In the genomic region with DNA sequence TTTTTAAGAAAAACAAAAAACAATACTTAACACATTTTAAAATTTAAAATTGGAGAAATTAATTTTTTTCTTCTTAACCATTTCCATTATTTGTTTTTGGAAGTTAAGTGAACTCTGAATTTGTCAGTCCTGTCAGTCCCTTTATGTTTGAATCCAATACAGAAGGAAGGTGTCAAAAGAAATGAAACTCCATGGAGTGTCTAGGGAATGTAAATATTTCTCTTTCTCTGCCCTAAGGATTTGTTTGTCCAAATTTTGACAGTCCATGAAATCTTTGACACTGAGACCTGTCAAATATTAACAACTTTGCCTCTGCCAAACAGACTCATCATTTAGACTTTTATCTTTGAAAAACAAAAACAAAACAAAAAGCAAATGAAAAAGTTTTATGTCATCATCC, we compare ENCODE assay signal across 32 cellular contexts.
DNase-seq lines count a peak whose midpoint lies in the region; ATAC-seq, FAIRE-seq and TF ChIP-seq lines count a peak whose summit lies in the region.
"Had no signal": no experiment of that assay in that cellular context is flagged by ENCODE, and none has a peak within 500 bp of the region (broad histone marks: within the 10 kb centered on the region; RNA-seq: fewer than 3 reads in every experiment).

No MANE protein-coding gene starts in this region.

- DNase-seq in HepG2 (ENCODE audit: low spot score) (no peak), right lobe of liver (no peak), kidney (no peak), GM19239 (ENCODE audit: insufficient read length, low spot score) (no peak)
- DNase-seq: 8988T; ACHN; AML-193; BE2C; C1 segment of cervical spinal cord; Caco-2; Calu3; CD4-positive, alpha-beta memory T cell; CD4-positive, alpha-beta T cell; CD4-positive, CD25-positive, alpha-beta regulatory T cell; CD8-positive, alpha-beta memory T cell; CD8-positive, alpha-beta T cell; COR-L47; DMS 273 treated with DMSO at 0.1 percent for 48 hours; DMS153; DMS53; DMS79; DMS79 treated with DMSO at 0.1 percent for 48 hours; DND-41; EL had no signal

- H3K27ac ChIP-seq in HepG2 (ENCODE audit: extremely low read length, insufficient read depth, low read length) (no peak overlapping the region), right lobe of liver (no peak overlapping the region), kidney (ENCODE audit: low read depth in 2 of 2, low read length in 2 of 2) (no peak overlapping the region)
- H3K27ac ChIP-seq: 22Rv1; A549; BLaER1; BLaER1 treated with 17β-estradiol and CSF1 and Interleukin-3, amounts not matched to agents 10 nM and 100 nM; C4-2B had no signal

- TF ChIP-seq EP300 in HepG2 (IDR thresholded peaks at IDR 0.05; ENCODE audit: low read depth in 2 of 2, low read length in 2 of 2): no peak
- TF ChIP-seq EP300 in HepG2 (CRISPR knock-in tag; IDR thresholded peaks at IDR 0.05; ENCODE audit: borderline replicate concordance): no peak

- no peak for TF ChIP-seq RAD21 in HepG2 (CRISPR knock-in tag; IDR thresholded peaks at IDR 0.05)

- no peak overlapping the region for H2AFZ ChIP-seq in HepG2 (ENCODE audit: low read length)

- FAIRE-seq in HepG2 (lab: Jason Lieb, UNC) (no peak), G401.6 (lab: Jason Lieb, UNC) (peak; percentile 59), kidney (lab: Jason Lieb, UNC) (peak; percentile 86), GM19239 (lab: Jason Lieb, UNC) (no peak)
- FAIRE-seq: A549, D721Med had no signal

- H3K9ac ChIP-seq in HepG2 (ENCODE audit: insufficient read depth, low read depth, low read length): no peak overlapping the region
- no peak overlapping the region for H3K9ac ChIP-seq in kidney (ENCODE audit: low read length in 2 of 2)
- H3K9ac ChIP-seq: BLaER1; BLaER1 treated with 17β-estradiol and CSF1 and Interleukin-3, amounts not matched to agents 10 nM and 100 nM had no signal

- H4K20me1 ChIP-seq in HepG2 (ENCODE audit: insufficient read depth, low read length): no peaks in the 10 kb centered on the region
- H4K20me1 ChIP-seq: BLaER1; BLaER1 treated with 17β-estradiol and CSF1 and Interleukin-3, amounts not matched to agents 10 nM and 100 nM had no signal

- POLR2A ChIA-PET in HepG2 (lab: Yijun Ruan, JAX): no interaction called here

- no peaks in the 10 kb centered on the region for H3K4me1 ChIP-seq in HepG2 (ENCODE audit: insufficient read depth, low read length)
- no peaks in the 10 kb centered on the region for H3K4me1 ChIP-seq in right lobe of liver
- no peaks in the 10 kb centered on the region for H3K4me1 ChIP-seq in kidney (ENCODE audit: control insufficient read depth in 1 of 2, insufficient read depth in 1 of 2, low read depth in 1 of 2, low read length in 2 of 2)
- H3K4me1 ChIP-seq: A549; BE2C; BLaER1; BLaER1 treated with 17β-estradiol and CSF1 and Interleukin-3, amounts not matched to agents 10 nM and 100 nM; Caco-2 had no signal

- no TSS peak for BruUV-seq in HepG2 (replicated peaks; lab: Mats Ljungman, UMichigan)

- TF ChIP-seq CTCF in HepG2 (CRISPR knock-in tag; IDR thresholded peaks at IDR 0.05): no peak
- no peak for TF ChIP-seq CTCF in right lobe of liver (IDR thresholded peaks at IDR 0.05)
- TF ChIP-seq CTCF in kidney (IDR thresholded peaks at IDR 0.05; ENCODE audit: borderline replicate concordance, extremely low read depth, insufficient read depth): no peak

- H3K4me3 ChIP-seq in HepG2 (replicated peaks in 1 of 3; ENCODE audit: insufficient read depth in 1 of 3, low read depth in 2 of 3, low read length in 3 of 3) (no peak overlapping the region), right lobe of liver (no peak overlapping the region), kidney (ENCODE audit: low read length in 2 of 2) (no peak overlapping the region)
- H3K4me3 ChIP-seq: A549; BLaER1; BLaER1 treated with 17β-estradiol and CSF1 and Interleukin-3, amounts not matched to agents 10 nM and 100 nM had no signal

- no peaks in the 10 kb centered on the region for H3K79me2 ChIP-seq in HepG2 (ENCODE audit: insufficient read depth, low read length)

- intact Hi-C loops in HepG2 (cut with micrococcal nuclease; ENCODE audit: unreplicated experiment) (no loop called here), right lobe of liver (cut with DNase I) (no loop called here), kidney (cut with DNase I) (no loop called here)

- ATAC-seq in HepG2 (peak; percentile 55; the same call in 1 of the 3 replicates), right lobe of liver (no peak), HG02588 (IDR thresholded peaks at IDR 0.05; ENCODE audit: unreplicated experiment) (no peak)
- ATAC-seq: A549; CD8-positive, alpha-beta T cell had no signal

- in situ Hi-C loops in HepG2 (cut with HindIII; ENCODE audit: extremely low pct_ligation_motif_present, low pct_unique_long_range_greater_than_20kb): no loop called here

- H3K9me3 ChIP-seq in HepG2 (ENCODE audit: low read length): no peaks in the 10 kb centered on the region
- H3K9me3 ChIP-seq in right lobe of liver: no peaks in the 10 kb centered on the region
- H3K9me3 ChIP-seq in kidney (ENCODE audit: control insufficient read depth in 1 of 2, low read length in 2 of 2): no peaks in the 10 kb centered on the region
- H3K9me3 ChIP-seq: A549; BE2C; BLaER1; BLaER1 treated with 17β-estradiol and CSF1 and Interleukin-3, amounts not matched to agents 10 nM and 100 nM; Caco-2 had no signal

- CTCF ChIA-PET in HepG2 (lab: Yijun Ruan, JAX; ENCODE audit: low intra/inter-chr PET ratio, low total read pairs): no interaction called here

- H3K36me3 ChIP-seq in HepG2 (replicated peaks in 1 of 2; ENCODE audit: control insufficient read depth in 1 of 2, insufficient read depth in 2 of 2, low read length in 2 of 2): no peaks in the 10 kb centered on the region
- H3K36me3 ChIP-seq in right lobe of liver: no peaks in the 10 kb centered on the region
- H3K36me3 ChIP-seq in kidney (ENCODE audit: control insufficient read depth in 1 of 2, insufficient read depth in 2 of 2, low read length in 2 of 2): no peaks in the 10 kb centered on the region
- H3K36me3 ChIP-seq: BE2C; BLaER1; BLaER1 treated with 17β-estradiol and CSF1 and Interleukin-3, amounts not matched to agents 10 nM and 100 nM had no signal

- TF ChIP-seq POLR2A in HepG2 (IDR thresholded peaks at IDR 0.05; ENCODE audit: insufficient read depth in 1 of 2, low read depth in 2 of 2, low read length in 2 of 2) (no peak), right lobe of liver (IDR thresholded peaks at IDR 0.05) (no peak)

- H3K27me3 ChIP-seq in HepG2 (ENCODE audit: control insufficient read depth in 1 of 2, insufficient read depth in 2 of 2, low read length in 2 of 2) (no peaks in the 10 kb centered on the region), right lobe of liver (no peaks in the 10 kb centered on the region)
- H3K27me3 ChIP-seq: BE2C; BLaER1; BLaER1 treated with 17β-estradiol and CSF1 and Interleukin-3, amounts not matched to agents 10 nM and 100 nM had no signal

- H3K4me2 ChIP-seq in HepG2 (ENCODE audit: low read depth, low read length): no peak overlapping the region
- H3K4me2 ChIP-seq: A549; BLaER1; BLaER1 treated with 17β-estradiol and CSF1 and Interleukin-3, amounts not matched to agents 10 nM and 100 nM had no signal

TF ChIP-seq in HepG2, 621 proteins besides CTCF, POLR2A, EP300 and RAD21 (continues in another document):
- TF ChIP-seq ZNF331 (CRISPR knock-in tag; IDR thresholded peaks at IDR 0.05) (no peak), ZSCAN29 (CRISPR knock-in tag; conservative IDR thresholded peaks at IDR 0.05) (no peak), TAF1 (CRISPR knock-in tag; IDR thresholded peaks at IDR 0.05) (no peak), ZZZ3 (CRISPR knock-in tag; IDR thresholded peaks at IDR 0.05; ENCODE audit: borderline replicate concordance) (no peak), PPARG (CRISPR knock-in tag; conservative IDR thresholded peaks at IDR 0.05) (no peak), DMAP1 (CRISPR knock-in tag; IDR thresholded peaks at IDR 0.05) (no peak), XRCC5 (optimal IDR thresholded peaks at IDR 0.05; ENCODE audit: low read length) (no peak)
- TF ChIP-seq, protein P1, sequence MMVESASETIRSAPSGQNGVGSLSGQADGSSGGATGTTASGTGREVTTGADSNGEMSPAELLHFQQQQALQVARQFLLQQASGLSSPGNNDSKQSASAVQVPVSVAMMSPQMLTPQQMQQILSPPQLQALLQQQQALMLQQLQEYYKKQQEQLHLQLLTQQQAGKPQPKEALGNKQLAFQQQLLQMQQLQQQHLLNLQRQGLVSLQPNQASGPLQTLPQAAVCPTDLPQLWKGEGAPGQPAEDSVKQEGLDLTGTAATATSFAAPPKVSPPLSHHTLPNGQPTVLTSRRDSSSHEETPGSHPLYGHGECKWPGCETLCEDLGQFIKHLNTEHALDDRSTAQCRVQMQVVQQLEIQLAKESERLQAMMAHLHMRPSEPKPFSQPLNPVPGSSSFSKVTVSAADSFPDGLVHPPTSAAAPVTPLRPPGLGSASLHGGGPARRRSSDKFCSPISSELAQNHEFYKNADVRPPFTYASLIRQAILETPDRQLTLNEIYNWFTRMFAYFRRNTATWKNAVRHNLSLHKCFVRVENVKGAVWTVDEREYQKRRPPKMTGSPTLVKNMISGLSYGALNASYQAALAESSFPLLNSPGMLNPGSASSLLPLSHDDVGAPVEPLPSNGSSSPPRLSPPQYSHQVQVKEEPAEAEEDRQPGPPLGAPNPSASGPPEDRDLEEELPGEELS (CRISPR knock-in tag; IDR thresholded peaks at IDR 0.05): 0 out of 2 replicates have a peak, but pooled peaks have one; percentile 23
- TF ChIP-seq, protein P2, sequence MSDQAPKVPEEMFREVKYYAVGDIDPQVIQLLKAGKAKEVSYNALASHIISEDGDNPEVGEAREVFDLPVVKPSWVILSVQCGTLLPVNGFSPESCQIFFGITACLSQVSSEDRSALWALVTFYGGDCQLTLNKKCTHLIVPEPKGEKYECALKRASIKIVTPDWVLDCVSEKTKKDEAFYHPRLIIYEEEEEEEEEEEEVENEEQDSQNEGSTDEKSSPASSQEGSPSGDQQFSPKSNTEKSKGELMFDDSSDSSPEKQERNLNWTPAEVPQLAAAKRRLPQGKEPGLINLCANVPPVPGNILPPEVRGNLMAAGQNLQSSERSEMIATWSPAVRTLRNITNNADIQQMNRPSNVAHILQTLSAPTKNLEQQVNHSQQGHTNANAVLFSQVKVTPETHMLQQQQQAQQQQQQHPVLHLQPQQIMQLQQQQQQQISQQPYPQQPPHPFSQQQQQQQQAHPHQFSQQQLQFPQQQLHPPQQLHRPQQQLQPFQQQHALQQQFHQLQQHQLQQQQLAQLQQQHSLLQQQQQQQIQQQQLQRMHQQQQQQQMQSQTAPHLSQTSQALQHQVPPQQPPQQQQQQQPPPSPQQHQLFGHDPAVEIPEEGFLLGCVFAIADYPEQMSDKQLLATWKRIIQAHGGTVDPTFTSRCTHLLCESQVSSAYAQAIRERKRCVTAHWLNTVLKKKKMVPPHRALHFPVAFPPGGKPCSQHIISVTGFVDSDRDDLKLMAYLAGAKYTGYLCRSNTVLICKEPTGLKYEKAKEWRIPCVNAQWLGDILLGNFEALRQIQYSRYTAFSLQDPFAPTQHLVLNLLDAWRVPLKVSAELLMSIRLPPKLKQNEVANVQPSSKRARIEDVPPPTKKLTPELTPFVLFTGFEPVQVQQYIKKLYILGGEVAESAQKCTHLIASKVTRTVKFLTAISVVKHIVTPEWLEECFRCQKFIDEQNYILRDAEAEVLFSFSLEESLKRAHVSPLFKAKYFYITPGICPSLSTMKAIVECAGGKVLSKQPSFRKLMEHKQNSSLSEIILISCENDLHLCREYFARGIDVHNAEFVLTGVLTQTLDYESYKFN (CRISPR knock-in tag; conservative IDR thresholded peaks at IDR 0.05): peak; percentile 30; the same call in 1 of the 2 replicates
